In the genomic region with DNA sequence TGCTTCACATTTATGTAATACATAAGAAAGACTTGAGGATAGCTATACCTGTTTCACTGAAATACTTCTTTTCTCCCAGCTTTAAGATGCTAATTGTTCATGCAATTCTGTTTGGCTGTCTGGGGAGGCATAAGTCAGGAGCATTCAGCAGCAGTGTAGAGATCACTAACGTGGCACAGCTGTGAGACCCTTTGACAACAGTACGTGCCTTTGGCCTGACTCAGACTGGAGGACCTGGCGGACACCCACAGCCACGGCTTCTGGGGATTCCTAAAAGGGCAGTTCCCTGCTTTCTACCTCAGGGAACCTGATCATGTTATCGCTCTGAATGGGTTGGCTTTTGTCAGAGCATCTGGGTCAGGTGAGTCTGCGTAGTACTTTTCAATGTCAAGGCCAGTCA, we compare ENCODE assay signal across 30 cellular contexts.
"Had no signal": no experiment of that assay in that cellular context is flagged by ENCODE, and none has a peak within 500 bp of the region (broad histone marks: within the 10 kb centered on the region; RNA-seq: fewer than 3 reads in every experiment).

No MANE protein-coding gene starts in this region.

- H3K4me3 Mint-ChIP-seq: activated naive CD8-positive, alpha-beta T cell treated with anti-CD3 and anti-CD28 coated beads, Interleukin-2, amount 10 ng/mL, durations not matched to agents 7 days and 5 days; activated T-cell treated with anti-CD3 and anti-CD28 coated beads, Interleukin-2, amount 50 U/mL, for 4 hours; dendritic cell treated with granulocyte-macrophage colony-stimulating factor and Interleukin-4, amounts not matched to agents 40 ng/mL and 50 ng/mL, for 4 days; endodermal cell; nephron; stimulated activated memory B cell treated with anti-CD40 and anti-IgM and Interleukin-4, amounts not matched to agents 10 μg/mL and 1 μg/mL and 100 μg/mL, for 72 hours; stimulated activated naive CD8-positive, alpha-beta T cell treated with anti-CD3 and anti-CD28 coated beads, Interleukin-15, amount 100 ng/mL, for 72 hours; type B pancreatic cell had no signal

- H3K4me1 Mint-ChIP-seq: activated naive CD8-positive, alpha-beta T cell treated with anti-CD3 and anti-CD28 coated beads, Interleukin-2, amount 10 ng/mL, durations not matched to agents 7 days and 5 days; nephron had no signal

- H3K4me2 ChIP-seq: SK-N-SH had no signal

- H3K4me3 ChIP-seq: ascending aorta, heart right ventricle, left lung, lower lobe of right lung, mucosa of descending colon, right lobe of liver, uterus had no signal

- H3K27ac Mint-ChIP-seq: activated naive CD8-positive, alpha-beta T cell treated with anti-CD3 and anti-CD28 coated beads, Interleukin-2, amount 10 ng/mL, durations not matched to agents 7 days and 5 days; activated T-helper 2 cell treated with anti-CD3 and anti-CD28 coated beads, Interferon-gamma antibody, Interleukin-2, Interleukin-4, amounts not matched to agents 10 μg/mL and 5 μg/mL and 100 μg/mL, durations not matched to agents 14 hours and 24 hours and 36 hours; dendritic cell treated with granulocyte-macrophage colony-stimulating factor and Interleukin-4, amounts not matched to agents 40 ng/mL and 50 ng/mL, for 4 days; endodermal cell; nephron; progenitor cell of endocrine pancreas; stimulated activated memory B cell treated with anti-CD40 and anti-IgM and Interleukin-4, amounts not matched to agents 10 μg/mL and 1 μg/mL and 100 μg/mL, for 72 hours; stimulated activated naive CD8-positive, alpha-beta T cell treated with anti-CD3 and anti-CD28 coated beads, Interleukin-15, amount 100 ng/mL, for 72 hours; type B pancreatic cell had no signal

- DNase-seq: activated CD4-positive, alpha-beta T cell treated with anti-CD3 and anti-CD28 coated beads for 4 hours; activated CD4-positive, alpha-beta T cell treated with anti-CD3 and anti-CD28 coated beads, Interleukin-2, amount 50 U/mL, for 4 hours; activated CD8-positive, alpha-beta memory T cell treated with anti-CD3 and anti-CD28 coated beads, Interleukin-2, amount 50 U/mL, for 4 hours; activated naive CD8-positive, alpha-beta T cell treated with anti-CD3 and anti-CD28 coated beads, Interleukin-2, amount 10 ng/mL, durations not matched to agents 7 days and 5 days; activated T-cell treated with anti-CD3 and anti-CD28 coated beads, Interleukin-2, amount 50 U/mL, for 4 hours; caudate nucleus; endodermal cell; foreskin melanocyte; heart right ventricle; kidney glomerular epithelial cell; left lung; lower lobe of right lung; mucosa of descending colon; right lobe of liver; SK-N-SH; small intestine; stimulated activated CD4-positive, alpha-beta T cell treated with anti-CD3 and anti-CD28 coated beads, Interleukin-1b, Interleukin-23, amount 100 ng/mL, for 48 hours; stimulated activated CD4-positive, alpha-beta T cell treated with anti-CD3 and anti-CD28 coated beads, Interleukin-4, amount 100 ng/mL, for 4 hours; stimulated activated CD8-positive, alpha-beta memory T cell treated with anti-CD3 and anti-CD28 coated beads, Interleukin-4, amount 100 ng/mL, for 48 hours; stimulated activated naive CD8-positive, alpha-beta T cell treated with anti-CD3 and anti-CD28 coated beads, Interleukin-15, amount 100 ng/mL, for 72 hours; substantia nigra; T-helper 2 cell; uterus had no signal

- H3K4me1 ChIP-seq: ascending aorta, heart right ventricle, left lung, lower lobe of right lung, right lobe of liver, uterus had no signal

- H3K9me3 Mint-ChIP-seq: activated naive CD8-positive, alpha-beta T cell treated with anti-CD3 and anti-CD28 coated beads, Interleukin-2, amount 10 ng/mL, durations not matched to agents 7 days and 5 days; activated T-cell treated with anti-CD3 and anti-CD28 coated beads, Interleukin-2, amount 50 U/mL, for 4 hours; activated T-helper 2 cell treated with anti-CD3 and anti-CD28 coated beads, Interferon-gamma antibody, Interleukin-2, Interleukin-4, amounts not matched to agents 10 μg/mL and 5 μg/mL and 100 μg/mL, durations not matched to agents 14 hours and 24 hours and 36 hours; dendritic cell treated with granulocyte-macrophage colony-stimulating factor and Interleukin-4, amounts not matched to agents 40 ng/mL and 50 ng/mL, for 4 days; endodermal cell; nephron; stimulated activated memory B cell treated with anti-CD40 and anti-IgM and Interleukin-4, amounts not matched to agents 10 μg/mL and 1 μg/mL and 100 μg/mL, for 72 hours; stimulated activated naive CD8-positive, alpha-beta T cell treated with anti-CD3 and anti-CD28 coated beads, Interleukin-15, amount 100 ng/mL, for 72 hours; type B pancreatic cell had no signal

- H3K27ac ChIP-seq: ascending aorta, heart right ventricle, left lung, lower lobe of right lung, right lobe of liver, uterus had no signal

- H3K27me3 ChIP-seq: ascending aorta, heart right ventricle, left lung, right lobe of liver, uterus had no signal

- H3K36me3 Mint-ChIP-seq: activated naive CD8-positive, alpha-beta T cell treated with anti-CD3 and anti-CD28 coated beads, Interleukin-2, amount 10 ng/mL, durations not matched to agents 7 days and 5 days; stimulated activated memory B cell treated with anti-CD40 and anti-IgM and Interleukin-4, amounts not matched to agents 10 μg/mL and 1 μg/mL and 100 μg/mL, for 72 hours; type B pancreatic cell had no signal

- H3K9me3 ChIP-seq: ascending aorta, heart right ventricle, left lung, lower lobe of right lung, mucosa of descending colon, right lobe of liver, SK-N-SH, uterus had no signal

- H3K27me3 Mint-ChIP-seq: dendritic cell treated with granulocyte-macrophage colony-stimulating factor and Interleukin-4, amounts not matched to agents 40 ng/mL and 50 ng/mL, for 4 days; stimulated activated memory B cell treated with anti-CD40 and anti-IgM and Interleukin-4, amounts not matched to agents 10 μg/mL and 1 μg/mL and 100 μg/mL, for 72 hours; stimulated activated naive CD8-positive, alpha-beta T cell treated with anti-CD3 and anti-CD28 coated beads, Interleukin-15, amount 100 ng/mL, for 72 hours had no signal

- H3K36me3 ChIP-seq: ascending aorta, heart right ventricle, left lung, lower lobe of right lung, right lobe of liver, uterus had no signal

- H3K9ac ChIP-seq: SK-N-SH had no signal
